Comparison of ENCODE assay signal across 28 cellular contexts in the genomic region with DNA sequence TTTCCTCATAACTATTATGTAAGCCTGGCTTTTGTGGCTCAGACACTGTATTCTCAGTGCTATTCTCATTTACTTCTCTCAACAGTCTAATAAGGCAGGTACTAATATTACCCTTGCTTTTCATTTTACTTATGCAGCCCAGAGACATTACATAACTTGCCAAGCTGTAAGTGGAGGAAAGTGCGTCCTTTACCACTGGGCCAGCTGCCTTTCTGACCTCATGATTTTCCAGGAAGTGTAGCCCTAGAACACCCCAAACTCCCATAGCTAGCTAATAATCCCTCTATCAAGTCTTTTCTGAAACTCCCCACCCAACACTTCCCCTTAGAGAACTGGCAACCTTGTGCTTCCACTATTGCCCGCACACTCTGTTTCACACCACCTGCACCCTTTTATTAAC.
DNase-seq lines count a peak whose midpoint lies in the region; ATAC-seq and TF ChIP-seq lines count a peak whose summit lies in the region.
"Had no signal": no experiment of that assay in that cellular context is flagged by ENCODE, and none has a peak within 500 bp of the region (broad histone marks: within the 10 kb centered on the region; RNA-seq: fewer than 3 reads in every experiment).

No MANE protein-coding gene starts in this region.

- intact Hi-C loops in Right ventricle myocardium superior (cut with DNase I), result no loop called here
- intact Hi-C loops in right cardiac atrium (cut with DNase I), result no loop called here
- intact Hi-C loops in left lung (cut with DNase I), result no loop called here

- no peaks in the 10 kb centered on the region for H3K4me1 ChIP-seq in right cardiac atrium (ENCODE audit: control insufficient read depth, insufficient read depth, low read length)
- peaks cover 0 to 5% of the 10 kb centered on the region in 2 donors for H3K4me1 ChIP-seq in left lung
- peaks cover 0 to 8% (median 0%) of the 10 kb centered on the region in 4 donors for H3K4me1 ChIP-seq in upper lobe of left lung
- H3K4me1 ChIP-seq: BE2C, HAP-1 had no signal

- H3K27me3 ChIP-seq in right cardiac atrium (ENCODE audit: control insufficient read depth, insufficient read depth) (no peaks in the 10 kb centered on the region), left lung (no peaks in the 10 kb centered on the region), upper lobe of left lung (no peaks in the 10 kb centered on the region)
- H3K27me3 ChIP-seq: BE2C had no signal

- no peaks in the 10 kb centered on the region for H3K9me3 Mint-ChIP-seq in HFFc6

- H3K9me3 ChIP-seq in right cardiac atrium (ENCODE audit: control insufficient read depth, low read length) (no peaks in the 10 kb centered on the region), left lung (no peaks in the 10 kb centered on the region), upper lobe of left lung (no peaks in the 10 kb centered on the region)
- H3K9me3 ChIP-seq: BE2C, HAP-1 had no signal

- POLR2A ChIA-PET in RWPE1 (lab: Yijun Ruan, JAX; ENCODE audit: low non-redundant PET), result interaction anchor here (0.6 kb wide), 1 partner anchor 14 kb away, joined by 4 read pairs; no protein-coding TSS in a partner anchor

- peak in 1 of 4 donors; percentile 72 for TF ChIP-seq EP300 in upper lobe of left lung (IDR thresholded peaks at IDR 0.05)

- H3K4me3 Mint-ChIP-seq in HFFc6, result no peak overlapping the region
- H3K4me3 Mint-ChIP-seq: CD14-positive monocyte had no signal

- WGBS in right cardiac atrium, result 77% methylated on average over 2 of the region's 2 CpGs
- 47 to 63% methylated on average over 2 of the region's 2 CpGs for WGBS in upper lobe of left lung, 2 donors

- no peak overlapping the region for H3K27ac ChIP-seq in right cardiac atrium (ENCODE audit: low read length)
- peak overlapping the region in 1 of 2 donors; percentile 26 for H3K27ac ChIP-seq in left lung
- H3K27ac ChIP-seq in upper lobe of left lung, result peak overlapping the region in 1 of 4 donors; percentile 27
- H3K27ac ChIP-seq in RWPE1, result no peak overlapping the region
- H3K27ac ChIP-seq: HL-60 had no signal

- H3K4me1 Mint-ChIP-seq in HFFc6 (ENCODE audit: low read depth), result peaks cover 4% of the 10 kb centered on the region

- peaks cover 4% of the 10 kb centered on the region; the same call in 1 of the 2 replicates for H3K27me3 Mint-ChIP-seq in HFFc6 (ENCODE audit: insufficient read depth)

- H3K36me3 ChIP-seq in left lung (no peaks in the 10 kb centered on the region), upper lobe of left lung (no peaks in the 10 kb centered on the region)
- H3K36me3 ChIP-seq: BE2C, HAP-1 had no signal

- CTCF ChIA-PET in RWPE1 (lab: Yijun Ruan, JAX), result no interaction called here

- TF ChIP-seq POLR2A in upper lobe of left lung (IDR thresholded peaks at IDR 0.05), result no peak

- TF ChIP-seq CTCF in left lung (IDR thresholded peaks at IDR 0.05), result no peak
- no peak for TF ChIP-seq CTCF in upper lobe of left lung (IDR thresholded peaks at IDR 0.05)
- TF ChIP-seq CTCF in HFFc6 (IDR thresholded peaks at IDR 0.05), result no peak
- no peak for TF ChIP-seq CTCF in RWPE1 (conservative IDR thresholded peaks at IDR 0.05; ENCODE audit: low read depth)

- 0 out of 2 replicates have a peak, but pooled peaks cover 3% of the 10 kb centered on the region for H3K36me3 Mint-ChIP-seq in HFFc6 (ENCODE audit: low read depth)
- H3K36me3 Mint-ChIP-seq: CD14-positive monocyte had no signal

- ATAC-seq in Right ventricle myocardium superior (ENCODE audit: poor library complexity), result peak; percentile 69
- no peak for ATAC-seq in right cardiac atrium
- ATAC-seq in left lung, result peak; percentile 90
- peak; percentile 63 to 79 for ATAC-seq in upper lobe of left lung (ENCODE audit: low FRiP score in 2 of 2)
- ATAC-seq: K562, PC-3 had no signal

- DNase-seq in Right ventricle myocardium superior (no peak), right cardiac atrium (no peak), MV-4-11 (lab: John Stamatoyannopoulos, UW) (peak; percentile 49), left lung (peak in 1 of 2 donors; percentile 37), upper lobe of left lung (peak in 1 of 2 donors; percentile 53), T-helper 2 cell (no peak), HFFc6 (no peak), RWPE1 (ENCODE audit: low spot score) (no peak)
- DNase-seq: 8988T; ACHN; BE2C; Calu3; DMS153; GOT3; Kasumi-1; NCI-H1105; NCI-H146; NCI-H1930; NCI-H2107; NCI-H524; NCI-H748 treated with DMSO at 0.1 percent for 48 hours; NK-92 treated with Interleukin-12 subunit alpha and Interleukin-12 subunit beta, amount 100 ng/mL, for 24 hours; PC-3; SHP77 had no signal

- no peak overlapping the region for H3K27ac Mint-ChIP-seq in HFFc6

- H3K4me3 ChIP-seq in right cardiac atrium (ENCODE audit: low read length) (no peak overlapping the region), left lung (no peak overlapping the region), upper lobe of left lung (no peak overlapping the region)
- H3K4me3 ChIP-seq: HAP-1, K562 had no signal

Comparison
In these comparisons a context has a peak if more than half of its experiments do, and no peak if none do; other contexts are left out.
1. ATAC-seq: peak in Right ventricle myocardium superior (single experiment), left lung (single experiment) and upper lobe of left lung (2 of 2); none in right cardiac atrium (0 of 2).